1 cellular context compared by ENCODE assay signal in genomic region chr6:52726741-52727535, GRCh38.
TF ChIP-seq lines count a peak whose summit lies in the region.

No MANE protein-coding gene starts in this region.

TF ChIP-seq in GM23338, 12 proteins besides CTCF, POLR2A, EP300 and RAD21:
- TF ChIP-seq STAT1 (IDR thresholded peaks at IDR 0.05; ENCODE audit: unreplicated experiment) (no peak), ZNF462 (CRISPR knock-in tag; IDR thresholded peaks at IDR 0.05) (no peak), EZH2phosphoT487 (IDR thresholded peaks at IDR 0.05; ENCODE audit: unreplicated experiment) (no peak), REST (IDR thresholded peaks at IDR 0.05; ENCODE audit: unreplicated experiment) (no peak), ETS1 (IDR thresholded peaks at IDR 0.05) (no peak), ZNF114 (CRISPR knock-in tag; IDR thresholded peaks at IDR 0.05) (no peak), JUNB (IDR thresholded peaks at IDR 0.05; ENCODE audit: unreplicated experiment) (no peak), NANOG (IDR thresholded peaks at IDR 0.05; ENCODE audit: borderline replicate concordance) (no peak), CREB1 (CRISPR knock-in tag; IDR thresholded peaks at IDR 0.05; ENCODE audit: low read depth) (no peak), EZH2 (IDR thresholded peaks at IDR 0.05; ENCODE audit: low read depth, unreplicated experiment) (no peak), ZNF331 (CRISPR knock-in tag; IDR thresholded peaks at IDR 0.05; ENCODE audit: low read depth) (no peak), POLR2AphosphoS5 (IDR thresholded peaks at IDR 0.05; ENCODE audit: low read depth) (no peak)
